In the genomic region with DNA sequence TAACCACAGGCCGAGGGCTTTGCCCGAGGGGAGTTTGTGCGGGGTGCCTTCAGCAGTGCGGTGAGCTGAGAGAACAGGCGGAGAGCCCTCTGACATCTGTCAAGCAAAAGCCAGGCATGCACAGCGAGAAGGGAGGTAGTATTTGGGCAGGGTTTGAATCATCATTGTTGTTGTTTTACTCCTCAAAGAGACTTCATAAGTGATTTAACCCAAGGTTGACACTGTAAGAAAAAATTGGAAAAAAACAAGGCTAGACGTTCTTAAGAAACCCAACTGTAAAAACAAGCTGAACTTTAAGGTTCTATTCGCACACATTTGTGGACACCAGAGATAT, we compare ENCODE assay signal across 8 cellular contexts. TPM values are rescaled to one million over a fixed set of nuclear protein-coding genes. Genes with fewer than 3 reads are reported as not detected.
DNase-seq lines count a peak whose midpoint lies in the region; ATAC-seq and TF ChIP-seq lines count a peak whose summit lies in the region.

No MANE protein-coding gene starts in this region.

- H3K4me2 ChIP-seq in smooth muscle cell: peak overlapping the region; percentile 95

- H3F3A ChIP-seq in smooth muscle cell (ENCODE audit: low read depth): no peaks in the 10 kb centered on the region

- H3K4me1 ChIP-seq in right cardiac atrium (ENCODE audit: control insufficient read depth, insufficient read depth, low read length): no peaks in the 10 kb centered on the region
- H3K4me1 ChIP-seq in smooth muscle cell (ENCODE audit: low read depth): no peaks in the 10 kb centered on the region
- H3K4me1 ChIP-seq in foreskin keratinocyte: no peaks in the 10 kb centered on the region

- intact Hi-C loops in right cardiac atrium (cut with DNase I): no loop called here

- H3K27ac ChIP-seq in right cardiac atrium (ENCODE audit: low read length) (no peak overlapping the region), smooth muscle cell (ENCODE audit: low read depth) (no peak overlapping the region), foreskin keratinocyte (no peak overlapping the region)

- WGBS in right cardiac atrium: 46% methylated on average over 8 of the region's 8 CpGs
- 40% methylated on average over 8 of the region's 8 CpGs for WGBS in smooth muscle cell (ENCODE audit: low lambda C conversion rate)

- H3K27me3 ChIP-seq in right cardiac atrium (ENCODE audit: control insufficient read depth, insufficient read depth): no peaks in the 10 kb centered on the region
- peaks cover 19% of the 10 kb centered on the region for H3K27me3 ChIP-seq in smooth muscle cell (ENCODE audit: low read depth)
- peaks cover 71% of the 10 kb centered on the region for H3K27me3 ChIP-seq in foreskin keratinocyte

- H4K20me1 ChIP-seq in smooth muscle cell (ENCODE audit: low read depth): no peaks in the 10 kb centered on the region

- H3K9me3 ChIP-seq in right cardiac atrium (ENCODE audit: control insufficient read depth, low read length) (no peaks in the 10 kb centered on the region), smooth muscle cell (replicated peaks; ENCODE audit: low read depth) (no peaks in the 10 kb centered on the region)

- peak; percentile 19 for DNase-seq in NCI-H1092 treated with DMSO at 0.1 percent for 48 hours (lab: John Stamatoyannopoulos, UW)
- no peak for DNase-seq in NCI-H1092 (lab: John Stamatoyannopoulos, UW)
- peak; percentile 28 for DNase-seq in SK-N-DZ (ENCODE audit: low spot score)
- DNase-seq in right cardiac atrium: no peak
- no peak for DNase-seq in smooth muscle cell (lab: John Stamatoyannopoulos, UW; ENCODE audit: unreplicated experiment)
- no peak for DNase-seq in stimulated activated CD4-positive, alpha-beta T cell treated with anti-CD3 and anti-CD28 coated beads, Interleukin-4, amount 100 ng/mL, for 24 hours
- no peak for DNase-seq in foreskin keratinocyte
- no peak for DNase-seq in DMS79 (lab: John Stamatoyannopoulos, UW)

- TF ChIP-seq CTCF in smooth muscle cell (IDR thresholded peaks at IDR 0.05; ENCODE audit: borderline replicate concordance, insufficient read depth, poor library complexity, severe bottlenecking) (no peak), foreskin keratinocyte (conservative IDR thresholded peaks at IDR 0.05) (no peak)

- ATAC-seq in right cardiac atrium (no peak), foreskin keratinocyte (no peak)

- H2AFZ ChIP-seq in smooth muscle cell (ENCODE audit: low read depth): peak overlapping the region; percentile 86

- H3K9ac ChIP-seq in smooth muscle cell (ENCODE audit: low read depth): no peak overlapping the region

- H3K36me3 ChIP-seq in smooth muscle cell (ENCODE audit: low read depth): no peaks in the 10 kb centered on the region

- H3K4me3 ChIP-seq in right cardiac atrium (ENCODE audit: low read length): peak overlapping the region; percentile 56
- peak overlapping the region; percentile 77 for H3K4me3 ChIP-seq in smooth muscle cell

- H3K79me2 ChIP-seq in smooth muscle cell (ENCODE audit: low read depth): no peaks in the 10 kb centered on the region

RNA-seq across cellular contexts. Expression of a gene that starts 1.3 kb away (rescaled TPM):
- polyA plus RNA-seq in SK-N-DZ (2014; cell fraction: cytosol; rRNA removed): 11.2 and 15.3 TPM in 2 replicates
- polyA plus RNA-seq in SK-N-DZ (2014; cell fraction: nucleus; rRNA removed): 36.0 and 45.8 TPM in 2 replicates
- total RNA-seq in right cardiac atrium (1 to 10 TPM; 2.5 to 5.6 (median 3.9) TPM), smooth muscle cell (0.18 and 0.22 TPM in 2 replicates), foreskin keratinocyte (0.07 and 0.21 TPM in 2 replicates)
- polyA plus RNA-seq in right cardiac atrium (0.57 TPM), smooth muscle cell (0.10 TPM in 1 of 2 replicates, not detected in the other), foreskin keratinocyte (0.01 and 0.08 TPM in 2 replicates)

RNA-seq across cellular contexts. Expression of a gene that starts 59.0 kb away (rescaled TPM):
- 45.4 and 51.3 TPM in 2 replicates for polyA plus RNA-seq in SK-N-DZ (2014; cell fraction: cytosol; rRNA removed)
- polyA plus RNA-seq in SK-N-DZ (2014; cell fraction: nucleus; rRNA removed): 67.1 and 71.0 TPM in 2 replicates
- total RNA-seq in right cardiac atrium: 1 to 10 TPM; 2.2 to 2.8 (median 2.5) TPM
- polyA plus RNA-seq in right cardiac atrium: 1.6 TPM
- total RNA-seq in smooth muscle cell: 10.7 and 19.3 TPM in 2 replicates
- 7.7 and 11.0 TPM in 2 replicates for polyA plus RNA-seq in smooth muscle cell
- total RNA-seq in foreskin keratinocyte: 35.3 and 44.1 TPM in 2 replicates
- polyA plus RNA-seq in foreskin keratinocyte: 12.7 and 17.9 TPM in 2 replicates

RNA-seq across cellular contexts. Expression of a gene that starts 59.2 kb away (rescaled TPM):
- 47.2 and 48.0 TPM in 2 replicates for polyA plus RNA-seq in SK-N-DZ (2014; cell fraction: cytosol; rRNA removed)
- polyA plus RNA-seq in SK-N-DZ (2014; cell fraction: nucleus; rRNA removed): 69.6 and 168 TPM in 2 replicates
- total RNA-seq in right cardiac atrium (10 to 100 TPM; 25.7 to 28.4 (median 27.1) TPM), smooth muscle cell (8.4 and 25.4 TPM in 2 replicates), foreskin keratinocyte (11.4 and 12.7 TPM in 2 replicates)
- polyA plus RNA-seq in right cardiac atrium (8.6 TPM), smooth muscle cell (5.0 and 5.6 TPM in 2 replicates), foreskin keratinocyte (3.4 and 4.5 TPM in 2 replicates)

Comparison
In these comparisons a context has a peak if more than half of its experiments do, and no peak if none do; other contexts are left out.
1. DNase-seq: peak in NCI-H1092 treated with DMSO at 0.1 percent for 48 hours (single experiment) and SK-N-DZ (single experiment); none in NCI-H1092 (single experiment), right cardiac atrium (0 of 3), smooth muscle cell (single experiment), stimulated activated CD4-positive, alpha-beta T cell treated with anti-CD3 and anti-CD28 coated beads, Interleukin-4, amount 100 ng/mL, for 24 hours (single experiment), foreskin keratinocyte (0 of 2) and DMS79 (single experiment).